Comparison of ENCODE assay signal across 23 cellular contexts in genomic region chr14:45262637-45263036, GRCh38.
"Had no signal": no experiment of that assay in that cellular context is flagged by ENCODE, and none has a peak within 500 bp of the region (broad histone marks: within the 10 kb centered on the region; RNA-seq: fewer than 3 reads in every experiment).

No MANE protein-coding gene starts in this region.

- DNase-seq: IMR-90; Karpas-422; KG1; MG63; NCI-H1092; NCI-H1105 treated with DMSO at 0.1 percent for 48 hours; NCI-H1417 treated with DMSO at 0.1 percent for 48 hours; NCI-H146; NCI-H1694 treated with DMSO at 0.1 percent for 48 hours; NCI-H1930; NCI-H2107; NCI-H2227 treated with DMSO at 0.1 percent for 48 hours; NCI-H524; NCI-H526 treated with DMSO at 0.1 percent for 48 hours; NCI-H748 treated with DMSO at 0.1 percent for 48 hours; NK-92 treated with Interleukin-12 subunit alpha and Interleukin-12 subunit beta, amount 100 ng/mL, for 24 hours; PC-9; Peyer's patch; SHP77 treated with DMSO at 0.1 percent for 48 hours; SJCRH30 had no signal

- ATAC-seq: HepG2, Right ventricle myocardium inferior, SK-N-SH treated with all-trans-retinoic acid at 6 μM for 48 hours had no signal

- H3K27me3 ChIP-seq: MG63, Peyer's patch, SJCRH30 had no signal

- H3K36me3 ChIP-seq: MG63, Peyer's patch, SJCRH30 had no signal

- H3K27ac ChIP-seq: PC-9, Peyer's patch, SJCRH30 had no signal

- H2AFZ ChIP-seq: PC-9 had no signal

- H3K4me1 ChIP-seq: Peyer's patch, SJCRH30 had no signal

- H3K4me2 ChIP-seq: PC-9 had no signal

- H3K4me3 ChIP-seq: MG63, PC-9, Peyer's patch, SJCRH30 had no signal
